2 cellular contexts compared by ENCODE assay signal in the genomic region with DNA sequence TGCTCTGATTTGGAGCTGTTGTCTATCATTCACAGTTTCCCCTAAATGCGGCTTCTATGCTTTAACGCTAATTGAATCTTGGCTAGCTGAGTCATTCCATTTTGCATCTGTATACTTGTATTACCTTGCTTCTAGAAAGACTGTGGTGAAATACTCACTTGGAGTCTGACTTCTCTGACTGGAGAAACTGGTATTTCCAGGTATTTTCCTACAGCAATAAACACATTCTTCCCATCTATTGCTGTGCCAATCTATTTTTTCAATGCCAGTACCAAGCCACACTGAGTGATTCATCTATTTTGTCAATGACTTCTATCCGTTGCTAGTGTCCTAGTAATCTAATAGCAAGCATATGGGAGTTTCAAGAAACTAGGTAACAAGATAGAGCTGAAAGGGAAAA.
A peak's percentile ranks its signal among the peaks of the same experiment; 100 is the strongest.
TF ChIP-seq lines count a peak whose summit lies in the region.

No MANE protein-coding gene starts in this region.

TF ChIP-seq in Ishikawa, 13 proteins besides CTCF, POLR2A, EP300 and RAD21 (continued from another document):
- TF ChIP-seq, protein P1, sequence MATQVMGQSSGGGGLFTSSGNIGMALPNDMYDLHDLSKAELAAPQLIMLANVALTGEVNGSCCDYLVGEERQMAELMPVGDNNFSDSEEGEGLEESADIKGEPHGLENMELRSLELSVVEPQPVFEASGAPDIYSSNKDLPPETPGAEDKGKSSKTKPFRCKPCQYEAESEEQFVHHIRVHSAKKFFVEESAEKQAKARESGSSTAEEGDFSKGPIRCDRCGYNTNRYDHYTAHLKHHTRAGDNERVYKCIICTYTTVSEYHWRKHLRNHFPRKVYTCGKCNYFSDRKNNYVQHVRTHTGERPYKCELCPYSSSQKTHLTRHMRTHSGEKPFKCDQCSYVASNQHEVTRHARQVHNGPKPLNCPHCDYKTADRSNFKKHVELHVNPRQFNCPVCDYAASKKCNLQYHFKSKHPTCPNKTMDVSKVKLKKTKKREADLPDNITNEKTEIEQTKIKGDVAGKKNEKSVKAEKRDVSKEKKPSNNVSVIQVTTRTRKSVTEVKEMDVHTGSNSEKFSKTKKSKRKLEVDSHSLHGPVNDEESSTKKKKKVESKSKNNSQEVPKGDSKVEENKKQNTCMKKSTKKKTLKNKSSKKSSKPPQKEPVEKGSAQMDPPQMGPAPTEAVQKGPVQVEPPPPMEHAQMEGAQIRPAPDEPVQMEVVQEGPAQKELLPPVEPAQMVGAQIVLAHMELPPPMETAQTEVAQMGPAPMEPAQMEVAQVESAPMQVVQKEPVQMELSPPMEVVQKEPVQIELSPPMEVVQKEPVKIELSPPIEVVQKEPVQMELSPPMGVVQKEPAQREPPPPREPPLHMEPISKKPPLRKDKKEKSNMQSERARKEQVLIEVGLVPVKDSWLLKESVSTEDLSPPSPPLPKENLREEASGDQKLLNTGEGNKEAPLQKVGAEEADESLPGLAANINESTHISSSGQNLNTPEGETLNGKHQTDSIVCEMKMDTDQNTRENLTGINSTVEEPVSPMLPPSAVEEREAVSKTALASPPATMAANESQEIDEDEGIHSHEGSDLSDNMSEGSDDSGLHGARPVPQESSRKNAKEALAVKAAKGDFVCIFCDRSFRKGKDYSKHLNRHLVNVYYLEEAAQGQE (IDR thresholded peaks at IDR 0.05; ENCODE audit: low read depth) = no peak
- peak; percentile 84 for TF ChIP-seq TEAD4 (IDR thresholded peaks at IDR 0.05)

TF ChIP-seq in SK-N-SH treated with all-trans-retinoic acid at 6 μM for 48 hours, 23 proteins besides CTCF, POLR2A, EP300 and RAD21 (continued from another document):
- TF ChIP-seq, protein P2, sequence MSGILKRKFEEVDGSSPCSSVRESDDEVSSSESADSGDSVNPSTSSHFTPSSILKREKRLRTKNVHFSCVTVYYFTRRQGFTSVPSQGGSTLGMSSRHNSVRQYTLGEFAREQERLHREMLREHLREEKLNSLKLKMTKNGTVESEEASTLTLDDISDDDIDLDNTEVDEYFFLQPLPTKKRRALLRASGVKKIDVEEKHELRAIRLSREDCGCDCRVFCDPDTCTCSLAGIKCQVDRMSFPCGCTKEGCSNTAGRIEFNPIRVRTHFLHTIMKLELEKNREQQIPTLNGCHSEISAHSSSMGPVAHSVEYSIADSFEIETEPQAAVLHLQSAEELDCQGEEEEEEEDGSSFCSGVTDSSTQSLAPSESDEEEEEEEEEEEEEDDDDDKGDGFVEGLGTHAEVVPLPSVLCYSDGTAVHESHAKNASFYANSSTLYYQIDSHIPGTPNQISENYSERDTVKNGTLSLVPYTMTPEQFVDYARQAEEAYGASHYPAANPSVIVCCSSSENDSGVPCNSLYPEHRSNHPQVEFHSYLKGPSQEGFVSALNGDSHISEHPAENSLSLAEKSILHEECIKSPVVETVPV (CRISPR knock-in tag; IDR thresholded peaks at IDR 0.05) = no peak
- TF ChIP-seq, protein P3, sequence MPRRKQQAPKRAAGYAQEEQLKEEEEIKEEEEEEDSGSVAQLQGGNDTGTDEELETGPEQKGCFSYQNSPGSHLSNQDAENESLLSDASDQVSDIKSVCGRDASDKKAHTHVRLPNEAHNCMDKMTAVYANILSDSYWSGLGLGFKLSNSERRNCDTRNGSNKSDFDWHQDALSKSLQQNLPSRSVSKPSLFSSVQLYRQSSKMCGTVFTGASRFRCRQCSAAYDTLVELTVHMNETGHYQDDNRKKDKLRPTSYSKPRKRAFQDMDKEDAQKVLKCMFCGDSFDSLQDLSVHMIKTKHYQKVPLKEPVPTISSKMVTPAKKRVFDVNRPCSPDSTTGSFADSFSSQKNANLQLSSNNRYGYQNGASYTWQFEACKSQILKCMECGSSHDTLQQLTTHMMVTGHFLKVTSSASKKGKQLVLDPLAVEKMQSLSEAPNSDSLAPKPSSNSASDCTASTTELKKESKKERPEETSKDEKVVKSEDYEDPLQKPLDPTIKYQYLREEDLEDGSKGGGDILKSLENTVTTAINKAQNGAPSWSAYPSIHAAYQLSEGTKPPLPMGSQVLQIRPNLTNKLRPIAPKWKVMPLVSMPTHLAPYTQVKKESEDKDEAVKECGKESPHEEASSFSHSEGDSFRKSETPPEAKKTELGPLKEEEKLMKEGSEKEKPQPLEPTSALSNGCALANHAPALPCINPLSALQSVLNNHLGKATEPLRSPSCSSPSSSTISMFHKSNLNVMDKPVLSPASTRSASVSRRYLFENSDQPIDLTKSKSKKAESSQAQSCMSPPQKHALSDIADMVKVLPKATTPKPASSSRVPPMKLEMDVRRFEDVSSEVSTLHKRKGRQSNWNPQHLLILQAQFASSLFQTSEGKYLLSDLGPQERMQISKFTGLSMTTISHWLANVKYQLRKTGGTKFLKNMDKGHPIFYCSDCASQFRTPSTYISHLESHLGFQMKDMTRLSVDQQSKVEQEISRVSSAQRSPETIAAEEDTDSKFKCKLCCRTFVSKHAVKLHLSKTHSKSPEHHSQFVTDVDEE (CRISPR knock-in tag; IDR thresholded peaks at IDR 0.05) = no peak
- no peak for TF ChIP-seq TOX (CRISPR knock-in tag; IDR thresholded peaks at IDR 0.05; ENCODE audit: borderline replicate concordance)
